ENCODE assay signal across 2 cellular contexts in the genomic region with DNA sequence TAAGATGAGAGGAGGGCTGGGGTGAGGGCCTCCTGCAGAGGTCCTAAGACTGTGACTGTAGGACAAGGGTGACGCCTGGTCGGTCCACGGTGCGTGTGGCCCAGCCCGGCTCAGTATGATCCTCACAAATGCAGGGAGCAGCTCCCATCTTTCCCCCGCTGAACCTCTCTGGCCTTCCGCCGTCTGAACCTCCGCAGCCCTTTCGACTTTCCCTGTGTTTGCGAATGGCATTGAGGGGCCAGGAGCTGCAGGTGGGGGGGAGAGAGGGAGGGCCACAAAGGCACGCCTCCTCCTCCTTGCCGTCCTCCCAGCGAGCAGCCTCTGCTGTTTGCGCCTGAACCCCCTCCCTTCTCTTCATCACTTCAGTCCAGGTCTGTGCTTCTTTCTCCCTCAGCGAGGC.
A peak's percentile ranks its signal among the peaks of the same experiment; 100 is the strongest.
TF ChIP-seq lines count a peak whose summit lies in the region.

No MANE protein-coding gene starts in this region.

TF ChIP-seq in GM23338, 12 proteins besides CTCF, POLR2A, EP300 and RAD21:
- TF ChIP-seq ZNF114 (CRISPR knock-in tag; IDR thresholded peaks at IDR 0.05) (no peak), NANOG (IDR thresholded peaks at IDR 0.05; ENCODE audit: borderline replicate concordance) (no peak), STAT1 (IDR thresholded peaks at IDR 0.05; ENCODE audit: unreplicated experiment) (no peak), ZNF331 (CRISPR knock-in tag; IDR thresholded peaks at IDR 0.05; ENCODE audit: low read depth) (no peak), EZH2phosphoT487 (IDR thresholded peaks at IDR 0.05; ENCODE audit: unreplicated experiment) (no peak), JUNB (IDR thresholded peaks at IDR 0.05; ENCODE audit: unreplicated experiment) (no peak), EZH2 (IDR thresholded peaks at IDR 0.05; ENCODE audit: low read depth, unreplicated experiment) (no peak), CREB1 (CRISPR knock-in tag; IDR thresholded peaks at IDR 0.05; ENCODE audit: low read depth) (no peak)
- TF ChIP-seq, protein P1, sequence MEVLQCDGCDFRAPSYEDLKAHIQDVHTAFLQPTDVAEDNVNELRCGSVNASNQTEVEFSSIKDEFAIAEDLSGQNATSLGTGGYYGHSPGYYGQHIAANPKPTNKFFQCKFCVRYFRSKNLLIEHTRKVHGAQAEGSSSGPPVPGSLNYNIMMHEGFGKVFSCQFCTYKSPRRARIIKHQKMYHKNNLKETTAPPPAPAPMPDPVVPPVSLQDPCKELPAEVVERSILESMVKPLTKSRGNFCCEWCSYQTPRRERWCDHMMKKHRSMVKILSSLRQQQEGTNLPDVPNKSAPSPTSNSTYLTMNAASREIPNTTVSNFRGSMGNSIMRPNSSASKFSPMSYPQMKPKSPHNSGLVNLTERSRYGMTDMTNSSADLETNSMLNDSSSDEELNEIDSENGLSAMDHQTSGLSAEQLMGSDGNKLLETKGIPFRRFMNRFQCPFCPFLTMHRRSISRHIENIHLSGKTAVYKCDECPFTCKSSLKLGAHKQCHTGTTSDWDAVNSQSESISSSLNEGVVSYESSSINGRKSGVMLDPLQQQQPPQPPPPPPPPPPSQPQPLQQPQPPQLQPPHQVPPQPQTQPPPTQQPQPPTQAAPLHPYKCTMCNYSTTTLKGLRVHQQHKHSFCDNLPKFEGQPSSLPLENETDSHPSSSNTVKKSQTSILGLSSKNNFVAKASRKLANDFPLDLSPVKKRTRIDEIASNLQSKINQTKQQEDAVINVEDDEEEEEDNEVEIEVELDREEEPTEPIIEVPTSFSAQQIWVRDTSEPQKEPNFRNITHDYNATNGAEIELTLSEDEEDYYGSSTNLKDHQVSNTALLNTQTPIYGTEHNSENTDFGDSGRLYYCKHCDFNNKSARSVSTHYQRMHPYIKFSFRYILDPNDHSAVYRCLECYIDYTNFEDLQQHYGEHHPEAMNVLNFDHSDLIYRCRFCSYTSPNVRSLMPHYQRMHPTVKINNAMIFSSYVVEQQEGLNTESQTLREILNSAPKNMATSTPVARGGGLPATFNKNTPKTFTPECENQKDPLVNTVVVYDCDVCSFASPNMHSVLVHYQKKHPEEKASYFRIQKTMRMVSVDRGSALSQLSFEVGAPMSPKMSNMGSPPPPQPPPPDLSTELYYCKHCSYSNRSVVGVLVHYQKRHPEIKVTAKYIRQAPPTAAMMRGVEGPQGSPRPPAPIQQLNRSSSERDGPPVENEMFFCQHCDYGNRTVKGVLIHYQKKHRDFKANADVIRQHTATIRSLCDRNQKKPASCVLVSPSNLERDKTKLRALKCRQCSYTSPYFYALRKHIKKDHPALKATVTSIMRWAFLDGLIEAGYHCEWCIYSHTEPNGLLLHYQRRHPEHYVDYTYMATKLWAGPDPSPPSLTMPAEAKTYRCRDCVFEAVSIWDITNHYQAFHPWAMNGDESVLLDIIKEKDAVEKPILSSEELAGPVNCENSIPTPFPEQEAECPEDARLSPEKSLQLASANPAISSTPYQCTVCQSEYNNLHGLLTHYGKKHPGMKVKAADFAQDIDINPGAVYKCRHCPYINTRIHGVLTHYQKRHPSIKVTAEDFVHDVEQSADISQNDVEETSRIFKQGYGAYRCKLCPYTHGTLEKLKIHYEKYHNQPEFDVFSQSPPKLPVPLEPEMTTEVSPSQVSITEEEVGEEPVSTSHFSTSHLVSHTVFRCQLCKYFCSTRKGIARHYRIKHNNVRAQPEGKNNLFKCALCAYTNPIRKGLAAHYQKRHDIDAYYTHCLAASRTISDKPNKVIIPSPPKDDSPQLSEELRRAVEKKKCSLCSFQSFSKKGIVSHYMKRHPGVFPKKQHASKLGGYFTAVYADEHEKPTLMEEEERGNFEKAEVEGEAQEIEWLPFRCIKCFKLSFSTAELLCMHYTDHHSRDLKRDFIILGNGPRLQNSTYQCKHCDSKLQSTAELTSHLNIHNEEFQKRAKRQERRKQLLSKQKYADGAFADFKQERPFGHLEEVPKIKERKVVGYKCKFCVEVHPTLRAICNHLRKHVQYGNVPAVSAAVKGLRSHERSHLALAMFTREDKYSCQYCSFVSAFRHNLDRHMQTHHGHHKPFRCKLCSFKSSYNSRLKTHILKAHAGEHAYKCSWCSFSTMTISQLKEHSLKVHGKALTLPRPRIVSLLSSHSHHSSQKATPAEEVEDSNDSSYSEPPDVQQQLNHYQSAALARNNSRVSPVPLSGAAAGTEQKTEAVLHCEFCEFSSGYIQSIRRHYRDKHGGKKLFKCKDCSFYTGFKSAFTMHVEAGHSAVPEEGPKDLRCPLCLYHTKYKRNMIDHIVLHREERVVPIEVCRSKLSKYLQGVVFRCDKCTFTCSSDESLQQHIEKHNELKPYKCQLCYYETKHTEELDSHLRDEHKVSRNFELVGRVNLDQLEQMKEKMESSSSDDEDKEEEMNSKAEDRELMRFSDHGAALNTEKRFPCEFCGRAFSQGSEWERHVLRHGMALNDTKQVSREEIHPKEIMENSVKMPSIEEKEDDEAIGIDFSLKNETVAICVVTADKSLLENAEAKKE (CRISPR knock-in tag; IDR thresholded peaks at IDR 0.05): no peak
- TF ChIP-seq, protein P2, sequence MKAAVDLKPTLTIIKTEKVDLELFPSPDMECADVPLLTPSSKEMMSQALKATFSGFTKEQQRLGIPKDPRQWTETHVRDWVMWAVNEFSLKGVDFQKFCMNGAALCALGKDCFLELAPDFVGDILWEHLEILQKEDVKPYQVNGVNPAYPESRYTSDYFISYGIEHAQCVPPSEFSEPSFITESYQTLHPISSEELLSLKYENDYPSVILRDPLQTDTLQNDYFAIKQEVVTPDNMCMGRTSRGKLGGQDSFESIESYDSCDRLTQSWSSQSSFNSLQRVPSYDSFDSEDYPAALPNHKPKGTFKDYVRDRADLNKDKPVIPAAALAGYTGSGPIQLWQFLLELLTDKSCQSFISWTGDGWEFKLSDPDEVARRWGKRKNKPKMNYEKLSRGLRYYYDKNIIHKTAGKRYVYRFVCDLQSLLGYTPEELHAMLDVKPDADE (IDR thresholded peaks at IDR 0.05): no peak

TF ChIP-seq in WTC11, 78 proteins besides CTCF, POLR2A, EP300 and RAD21:
- TF ChIP-seq, protein P3, sequence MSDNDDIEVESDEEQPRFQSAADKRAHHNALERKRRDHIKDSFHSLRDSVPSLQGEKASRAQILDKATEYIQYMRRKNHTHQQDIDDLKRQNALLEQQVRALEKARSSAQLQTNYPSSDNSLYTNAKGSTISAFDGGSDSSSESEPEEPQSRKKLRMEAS (CRISPR knock-in tag; IDR thresholded peaks at IDR 0.05): peak; percentile 20; the same call in 1 of the 2 replicates
- TF ChIP-seq CREB1 (CRISPR knock-in tag; IDR thresholded peaks at IDR 0.05): no peak
- no peak for TF ChIP-seq SP1 (CRISPR knock-in tag; conservative IDR thresholded peaks at IDR 0.05)
- TF ChIP-seq IRF2 (CRISPR knock-in tag; IDR thresholded peaks at IDR 0.05; ENCODE audit: borderline replicate concordance, low read depth): no peak
- TF ChIP-seq, protein P4, sequence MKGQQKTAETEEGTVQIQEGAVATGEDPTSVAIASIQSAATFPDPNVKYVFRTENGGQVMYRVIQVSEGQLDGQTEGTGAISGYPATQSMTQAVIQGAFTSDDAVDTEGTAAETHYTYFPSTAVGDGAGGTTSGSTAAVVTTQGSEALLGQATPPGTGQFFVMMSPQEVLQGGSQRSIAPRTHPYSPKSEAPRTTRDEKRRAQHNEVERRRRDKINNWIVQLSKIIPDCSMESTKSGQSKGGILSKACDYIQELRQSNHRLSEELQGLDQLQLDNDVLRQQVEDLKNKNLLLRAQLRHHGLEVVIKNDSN (CRISPR knock-in tag; IDR thresholded peaks at IDR 0.05): no peak
- no peak for TF ChIP-seq FOXK1 (CRISPR knock-in tag; IDR thresholded peaks at IDR 0.05)
- no peak for TF ChIP-seq ZNF317 (CRISPR knock-in tag; IDR thresholded peaks at IDR 0.05; ENCODE audit: borderline replicate concordance, low read depth)
- TF ChIP-seq HMGA2 (CRISPR knock-in tag; IDR thresholded peaks at IDR 0.05): no peak
